ENCODE assay signal across 8 cellular contexts in genomic region chr11:111766834-111767142, GRCh38. TPM values are rescaled to one million over a fixed set of nuclear protein-coding genes. Genes with fewer than 3 reads are reported as not detected.
DNase-seq lines count a peak whose midpoint lies in the region; ATAC-seq, FAIRE-seq and TF ChIP-seq lines count a peak whose summit lies in the region.

No MANE protein-coding gene starts in this region.

- peaks cover 36% of the 10 kb centered on the region for H3K36me3 Mint-ChIP-seq in CD8-positive, alpha-beta T cell

- intact Hi-C loops in CD8-positive, alpha-beta T cell (cut with DNase I, micrococcal nuclease), result loop anchor here (1.0 to 10.0 kb wide), 8 partner anchors 104 to 1339 kb away; partner anchors contain the start of genes SIK2 (in 2 of the 2), ALG9 (in 1 of the 2), CFAP68 (in 1 of the 2) and FDX1 (in 1 of the 2)
- intact Hi-C loops in kidney (cut with DNase I), result no loop called here

- CTCF ChIA-PET in CD8-positive, alpha-beta T cell (lab: Charles Lee), result interaction anchor here (1.0 to 3.8 kb wide), 4 partner anchors 10 to 180 kb away, joined by 5 to 50 read pairs (median 6); no protein-coding TSS in a partner anchor

- POLR2A ChIA-PET in CD8-positive, alpha-beta T cell (lab: Charles Lee), result interaction anchor here (0.6 to 1.6 kb wide), 10 partner anchors 9 to 164 kb away, joined by 3 to 5 read pairs (median 4); partner anchors contain the start of gene SIK2

- H3K9me3 Mint-ChIP-seq in CD8-positive, alpha-beta T cell, result no peaks in the 10 kb centered on the region

- H3K9me3 ChIP-seq in CD8-positive, alpha-beta T cell (ENCODE audit: low read length), result no peaks in the 10 kb centered on the region
- H3K9me3 ChIP-seq in adipocyte (ENCODE audit: control insufficient read depth, low read length) (no peaks in the 10 kb centered on the region), kidney (ENCODE audit: control insufficient read depth in 1 of 2, low read length in 2 of 2) (no peaks in the 10 kb centered on the region), thoracic aorta (no peaks in the 10 kb centered on the region)

- FAIRE-seq in kidney (lab: Jason Lieb, UNC), result no peak

- H3K9ac ChIP-seq in adipocyte (ENCODE audit: low read length) (peak overlapping the region; percentile 94), kidney (ENCODE audit: low read length in 2 of 2) (peak overlapping the region; percentile 88 to 98)

- H3K27me3 Mint-ChIP-seq in CD8-positive, alpha-beta T cell (ENCODE audit: low read depth), result no peaks in the 10 kb centered on the region

- H3K27me3 ChIP-seq in CD8-positive, alpha-beta T cell (ENCODE audit: insufficient read depth, low read length), result no peaks in the 10 kb centered on the region
- H3K27me3 ChIP-seq in adipocyte (replicated peaks; ENCODE audit: control insufficient read depth, insufficient read depth, low read length) (no peaks in the 10 kb centered on the region), thoracic aorta (replicated peaks; ENCODE audit: insufficient read depth) (no peaks in the 10 kb centered on the region)

- no peak for ATAC-seq in CD8-positive, alpha-beta T cell
- peak; percentile 10 for ATAC-seq in HG02840 (IDR thresholded peaks at IDR 0.05; ENCODE audit: low FRiP score, unreplicated experiment)
- peak; percentile 16 for ATAC-seq in thoracic aorta (ENCODE audit: insufficient number of reproducible peaks, low FRiP score, low read depth)
- ATAC-seq in GM21737 (IDR thresholded peaks at IDR 0.05; ENCODE audit: unreplicated experiment), result no peak

- peak overlapping the region; percentile 97 for H3K4me3 ChIP-seq in CD8-positive, alpha-beta T cell (ENCODE audit: low read depth, low read length)
- peak overlapping the region; percentile 95 for H3K4me3 ChIP-seq in adipocyte (ENCODE audit: low read length)
- peak overlapping the region; percentile 82 to 93 for H3K4me3 ChIP-seq in kidney (ENCODE audit: low read length in 2 of 2)
- H3K4me3 ChIP-seq in thoracic aorta, result peak overlapping the region; percentile 97

- peaks cover 7% of the 10 kb centered on the region for H3K36me3 ChIP-seq in CD8-positive, alpha-beta T cell (ENCODE audit: insufficient read depth, low read length)
- H3K36me3 ChIP-seq in adipocyte (ENCODE audit: control insufficient read depth, insufficient read depth, low read length, severe bottlenecking) (peaks cover 24% of the 10 kb centered on the region), kidney (ENCODE audit: control insufficient read depth in 1 of 2, insufficient read depth in 2 of 2, low read length in 2 of 2) (peaks cover 4 to 5% of the 10 kb centered on the region in 2 donors), thoracic aorta (peaks cover 14% of the 10 kb centered on the region)

- H3K27ac ChIP-seq in CD8-positive, alpha-beta T cell (ENCODE audit: low read depth, low read length), result peak overlapping the region; percentile 67
- H3K27ac ChIP-seq in kidney (ENCODE audit: low read depth in 2 of 2, low read length in 2 of 2) (peak overlapping the region; percentile 94 to 98), thoracic aorta (peak overlapping the region; percentile 85 to 86)

- peak overlapping the region; percentile 99 for H3K4me3 Mint-ChIP-seq in CD8-positive, alpha-beta T cell

- peaks cover 12% of the 10 kb centered on the region for H3K4me1 ChIP-seq in CD8-positive, alpha-beta T cell (ENCODE audit: insufficient read depth, low read length)
- peaks cover 30% of the 10 kb centered on the region for H3K4me1 ChIP-seq in adipocyte (ENCODE audit: control insufficient read depth, insufficient read depth, low read length)
- peaks cover 6 to 18% of the 10 kb centered on the region in 2 donors for H3K4me1 ChIP-seq in kidney (ENCODE audit: control insufficient read depth in 1 of 2, insufficient read depth in 1 of 2, low read depth in 1 of 2, low read length in 2 of 2)
- H3K4me1 ChIP-seq in thoracic aorta (ENCODE audit: control insufficient read depth in 1 of 2, low read depth in 2 of 2), result peaks cover 16 to 23% of the 10 kb centered on the region in 2 donors

- no peak for TF ChIP-seq CTCF in CD8-positive, alpha-beta T cell (IDR thresholded peaks at IDR 0.05)
- TF ChIP-seq CTCF in kidney (IDR thresholded peaks at IDR 0.05; ENCODE audit: borderline replicate concordance, extremely low read depth, insufficient read depth) (no peak), thoracic aorta (IDR thresholded peaks at IDR 0.05) (no peak)

- peak overlapping the region; percentile 97 for H3K27ac Mint-ChIP-seq in CD8-positive, alpha-beta T cell

- no peak for DNase-seq in CD8-positive, alpha-beta T cell
- no peak for DNase-seq in adipocyte (ENCODE audit: low read depth)
- DNase-seq in kidney, result no peak
- no peak for DNase-seq in thoracic aorta (ENCODE audit: low spot score)
- DNase-seq in activated CD4-positive, CD25-positive, alpha-beta regulatory T cell treated with anti-CD3 and anti-CD28 coated beads, Interleukin-2, amount 50 U/mL, for 72 hours, result no peak
- no peak for DNase-seq in GDM1 (lab: John Stamatoyannopoulos, UW)

- H3K4me1 Mint-ChIP-seq in CD8-positive, alpha-beta T cell (ENCODE audit: low read depth), result peaks cover 37% of the 10 kb centered on the region

RNA-seq across cellular contexts. Expression of gene PPP2R1B, which starts 0.6 kb away (rescaled TPM):
- 10 to 100 TPM; 47.4 to 53.8 TPM for total RNA-seq in CD8-positive, alpha-beta T cell
- total RNA-seq in kidney (35.5 TPM), thoracic aorta (10 to 100 TPM; 22.5 to 34.5 TPM)
- polyA plus RNA-seq in kidney (ENCODE audit: insufficient read depth, low read depth, low replicate concordance), result 11.7 TPM

Comparison
In these comparisons a context has a peak if more than half of its experiments do, and no peak if none do; other contexts are left out.
1. ATAC-seq: peak in HG02840 (single experiment) and thoracic aorta (single experiment); none in CD8-positive, alpha-beta T cell (single experiment) and GM21737 (single experiment).
2. Peak in every context shown above with its lines, with median percentiles within 50 percentile points of each other: H3K27ac ChIP-seq and H3K4me3 ChIP-seq.